Comparison of ENCODE assay signal across 14 cellular contexts in the genomic region with DNA sequence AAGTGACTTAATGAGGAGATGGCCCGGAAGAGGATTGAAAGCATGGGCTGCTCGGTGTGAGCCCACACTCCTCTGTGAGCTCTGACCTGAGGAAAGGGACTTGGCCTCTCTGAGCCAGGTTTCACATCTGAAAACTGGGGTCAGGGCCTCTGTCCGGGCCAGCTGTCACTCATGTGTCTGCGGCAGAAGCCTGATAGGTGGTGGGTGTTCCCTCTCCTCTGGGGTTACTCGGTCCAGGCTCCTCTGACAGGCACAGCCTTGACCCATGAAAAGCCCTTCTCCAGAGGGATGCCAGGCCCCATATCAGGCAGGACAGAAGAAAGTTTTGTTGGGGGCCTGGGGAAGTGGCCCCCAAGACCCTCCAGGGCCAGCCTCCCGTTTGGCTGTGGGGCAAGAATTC.
DNase-seq lines count a peak whose midpoint lies in the region; ATAC-seq and TF ChIP-seq lines count a peak whose summit lies in the region.
"Had no signal": no experiment of that assay in that cellular context is flagged by ENCODE, and none has a peak within 500 bp of the region (broad histone marks: within the 10 kb centered on the region; RNA-seq: fewer than 3 reads in every experiment).

No MANE protein-coding gene starts in this region.

- no peak overlapping the region for H2BK20ac ChIP-seq in IMR-90 (ENCODE audit: low read depth, low read length)

- TF ChIP-seq POLR2A in IMR-90 (IDR thresholded peaks at IDR 0.05; ENCODE audit: low read depth, low read length) = no peak

- H3K4me3 Mint-ChIP-seq in GM23338 (no peak overlapping the region; the same call in 2 of the 3 replicates), osteocyte (ENCODE audit: unreplicated experiment) (no peak overlapping the region), Caco-2 (ENCODE audit: unreplicated experiment) (no peak overlapping the region)

- POLR2A ChIA-PET in IMR-90 (lab: Charles Lee; ENCODE audit: unreplicated experiment) (no interaction called here), Caco-2 (lab: Charles Lee) (no interaction called here)

- H2BK120ac ChIP-seq in IMR-90 (ENCODE audit: low read depth, low read length) = peak overlapping the region; percentile 38; the same call in 1 of the 2 replicates

- H3K36me3 Mint-ChIP-seq in GM23338 (ENCODE audit: low read depth) = no peaks in the 10 kb centered on the region
- H3K36me3 Mint-ChIP-seq in osteocyte (ENCODE audit: unreplicated experiment) = no peaks in the 10 kb centered on the region
- H3K36me3 Mint-ChIP-seq in Caco-2 (ENCODE audit: insufficient read depth, unreplicated experiment) = no peaks in the 10 kb centered on the region

- no TSS peak for BruUV-seq in IMR-90 (replicated peaks; lab: Mats Ljungman, UMichigan)
- BruUV-seq in Caco-2 (replicated peaks; lab: Mats Ljungman, UMichigan) = no TSS peak

- H3K36me3 ChIP-seq in GM23338 (ENCODE audit: insufficient read depth) (no peaks in the 10 kb centered on the region), IMR-90 (ENCODE audit: control insufficient read depth, insufficient read depth, low read length) (no peaks in the 10 kb centered on the region), Caco-2 (ENCODE audit: control insufficient read depth, insufficient read depth, low read length) (no peaks in the 10 kb centered on the region)

- H2BK15ac ChIP-seq in IMR-90 (ENCODE audit: low read depth, low read length) = no peak overlapping the region

- no peaks in the 10 kb centered on the region for H3K79me2 ChIP-seq in GM23338 (replicated peaks; ENCODE audit: insufficient read depth)

- ATAC-seq in GM23338 (no peak), IMR-90 (ENCODE audit: low read depth) (no peak)

- no peak overlapping the region for H3K27ac Mint-ChIP-seq in GM23338
- peak overlapping the region; percentile 15 for H3K27ac Mint-ChIP-seq in osteocyte (ENCODE audit: unreplicated experiment)
- H3K27ac Mint-ChIP-seq in Caco-2 (ENCODE audit: unreplicated experiment) = no peak overlapping the region

- no peak overlapping the region for H3K9ac ChIP-seq in IMR-90 (ENCODE audit: low read depth, low read length)

- no peak overlapping the region for H3K23ac ChIP-seq in IMR-90 (ENCODE audit: low read depth, low read length)

- no peak overlapping the region for H3K18ac ChIP-seq in IMR-90 (ENCODE audit: low read depth, low read length)

- no peak overlapping the region for H3K4me3 ChIP-seq in GM23338
- no peak overlapping the region for H3K4me3 ChIP-seq in IMR-90 (ENCODE audit: insufficient read depth, low read depth, low read length)
- no peak overlapping the region for H3K4me3 ChIP-seq in Caco-2 (ENCODE audit: low read depth, low read length)
- H3K4me3 ChIP-seq: GM23248 had no signal

- no peak overlapping the region for H4K5ac ChIP-seq in IMR-90 (ENCODE audit: low read depth, low read length)

- H3K27me3 Mint-ChIP-seq in GM23338 (ENCODE audit: insufficient read depth, low read depth, poor library complexity) (peaks cover 7% of the 10 kb centered on the region), osteocyte (ENCODE audit: unreplicated experiment) (no peaks in the 10 kb centered on the region), Caco-2 (ENCODE audit: insufficient read depth, unreplicated experiment) (no peaks in the 10 kb centered on the region)

- H2BK5ac ChIP-seq in IMR-90 (ENCODE audit: low read depth, low read length, poor library complexity, severe bottlenecking) = peak overlapping the region; percentile 65

- dilution Hi-C loops in IMR-90 (cut with HindIII; ENCODE audit: low sequenced_read_pairs, unreplicated experiment) = no loop called here

- no peaks in the 10 kb centered on the region for H3K9me3 ChIP-seq in IMR-90 (ENCODE audit: control insufficient read depth, insufficient read depth, low read length)
- H3K9me3 ChIP-seq in Caco-2 = 0 out of 2 replicates have a peak, but pooled peaks cover 3% of the 10 kb centered on the region

- H3K4me1 ChIP-seq in GM23338 (ENCODE audit: insufficient read depth) = peaks cover 9% of the 10 kb centered on the region
- H3K4me1 ChIP-seq in IMR-90 (ENCODE audit: control insufficient read depth, insufficient read depth, low read length) = peaks cover 27% of the 10 kb centered on the region
- no peaks in the 10 kb centered on the region for H3K4me1 ChIP-seq in Caco-2

- no peak overlapping the region for H3K14ac ChIP-seq in IMR-90 (replicated peaks; ENCODE audit: low read depth, low read length)

- H4K91ac ChIP-seq in IMR-90 (ENCODE audit: insufficient read depth, low read depth, low read length) = peak overlapping the region; percentile 78; the same call in 1 of the 2 replicates

- no peak for TF ChIP-seq RAD21 in IMR-90 (IDR thresholded peaks at IDR 0.05; ENCODE audit: low read length)

- H3K27ac ChIP-seq in GM23338 (ENCODE audit: low read depth) (0 out of 2 replicates have a peak overlapping the region, but pooled peaks have one; percentile 39), IMR-90 (ENCODE audit: insufficient read depth, low read length) (no peak overlapping the region)
- H3K27ac ChIP-seq: GM23248 had no signal

- H3K9me2 ChIP-seq in GM23338 (ENCODE audit: insufficient read depth) = no peaks in the 10 kb centered on the region

- no peaks in the 10 kb centered on the region for H3K9me3 Mint-ChIP-seq in GM23338
- H3K9me3 Mint-ChIP-seq in osteocyte (ENCODE audit: unreplicated experiment) = no peaks in the 10 kb centered on the region
- H3K9me3 Mint-ChIP-seq in Caco-2 (ENCODE audit: unreplicated experiment) = no peaks in the 10 kb centered on the region

- CTCF ChIA-PET in IMR-90 (lab: Yijun Ruan, JAX) (interaction anchor here (0.6 kb wide), 1 partner anchor 440 kb away, joined by 3 read pairs; no protein-coding TSS in a partner anchor), Caco-2 (lab: Charles Lee) (no interaction called here)

- H2AFZ ChIP-seq in GM23338 (no peak overlapping the region), IMR-90 (replicated peaks; ENCODE audit: low read length, poor library complexity) (peak overlapping the region; percentile 45)

- in situ Hi-C loops in IMR-90 (cut with MboI; ENCODE audit: low sequenced_read_pairs) = no loop called here

- peak overlapping the region; percentile 96 for H3K4ac ChIP-seq in IMR-90 (ENCODE audit: low read depth, low read length)

- H3K56ac ChIP-seq in IMR-90 (ENCODE audit: extremely low read depth, insufficient read depth, low read length) = no peak overlapping the region

- intact Hi-C loops in IMR-90 (cut with micrococcal nuclease) (loop anchor here (2.0 kb wide), 1 partner anchor 70 kb away; no protein-coding TSS in a partner anchor), Caco-2 (cut with micrococcal nuclease; ENCODE audit: unreplicated experiment) (no loop called here)

- peak overlapping the region; percentile 57 for H2AK9ac ChIP-seq in IMR-90 (replicated peaks; ENCODE audit: low read depth, low read length, poor library complexity)

- 100% methylated on average over 1 of the region's 6 CpGs; no CpG with 5 or more reads in 1 of the 2 experiments for WGBS in IMR-90 (ENCODE audit: extremely low coverage in 2 of 2, insufficient read length in 1 of 2), 2 experiments

- peaks cover 4 to 14% of the 10 kb centered on the region in 2 experiments; a peak in 3 of 4 replicates for H3K79me1 ChIP-seq in IMR-90 (ENCODE audit: low read depth in 1 of 2, low read length in 2 of 2)

- TF ChIP-seq CTCF in GM23338 (conservative IDR thresholded peaks at IDR 0.05; ENCODE audit: low read depth in 2 of 2) = no peak
- no peak for TF ChIP-seq CTCF in IMR-90 (conservative IDR thresholded peaks at IDR 0.05; ENCODE audit: low read depth, low read length)
- no peak for TF ChIP-seq CTCF in osteocyte (IDR thresholded peaks at IDR 0.05)
- TF ChIP-seq CTCF in Caco-2 (IDR thresholded peaks at IDR 0.05; ENCODE audit: insufficient read depth in 1 of 2, low read depth in 1 of 2, low read length in 1 of 2, severe bottlenecking in 1 of 2, unreplicated experiment in 1 of 2) = no peak

- peaks cover 31% of the 10 kb centered on the region for H3K4me1 Mint-ChIP-seq in GM23338
- peaks cover 55% of the 10 kb centered on the region for H3K4me1 Mint-ChIP-seq in osteocyte (ENCODE audit: unreplicated experiment)
- H3K4me1 Mint-ChIP-seq in Caco-2 (ENCODE audit: low read depth, unreplicated experiment) = peaks cover 7% of the 10 kb centered on the region

- H3K4me2 ChIP-seq in GM23338 (no peak overlapping the region), IMR-90 (ENCODE audit: low read depth, low read length) (no peak overlapping the region)

- DNase-seq in GM23338 (ENCODE audit: low spot score) = no peak
- DNase-seq in IMR-90 = no peak
- peak; percentile 43 for DNase-seq in ecto neural progenitor cell (ENCODE audit: low spot score)
- DNase-seq in osteocyte (ENCODE audit: extremely low spot score, unreplicated experiment) = no peak
- DNase-seq in ureter (ENCODE audit: low spot score) = no peak
- no peak for DNase-seq in retina
- DNase-seq in Caco-2 = no peak
- DNase-seq: EL, GM23248, Kasumi-1, NCI-H1105 treated with DMSO at 0.1 percent for 48 hours, NCI-H1930, NCI-H2171, NCI-H510A treated with DMSO at 0.1 percent for 48 hours had no signal

- H3F3A ChIP-seq in GM23338 (replicated peaks; ENCODE audit: low read depth) = 0 out of 2 replicates have a peak, but pooled peaks cover 4% of the 10 kb centered on the region

- H4K20me1 ChIP-seq in GM23338 (replicated peaks; ENCODE audit: insufficient read depth) = no peaks in the 10 kb centered on the region
- no peaks in the 10 kb centered on the region for H4K20me1 ChIP-seq in IMR-90 (ENCODE audit: insufficient read depth, low read length)

- peaks cover 7% of the 10 kb centered on the region for H3K9me1 ChIP-seq in IMR-90 (ENCODE audit: insufficient read depth, low read length)

- peak overlapping the region in 1 of 2 experiments; percentile 21; a peak in 1 of 4 replicates for H4K8ac ChIP-seq in IMR-90 (ENCODE audit: low read depth in 2 of 2, low read length in 2 of 2)

- H3K27me3 ChIP-seq in GM23338 (ENCODE audit: insufficient read depth) (no peaks in the 10 kb centered on the region), IMR-90 (ENCODE audit: control insufficient read depth, insufficient read depth, low read length) (no peaks in the 10 kb centered on the region), Caco-2 (replicated peaks; ENCODE audit: control insufficient read depth, insufficient read depth, low read length) (no peaks in the 10 kb centered on the region)

- H2AK5ac ChIP-seq in IMR-90 (ENCODE audit: low read depth, low read length) = peak overlapping the region; percentile 96

TF ChIP-seq in GM23338, 12 proteins besides CTCF, POLR2A, EP300 and RAD21:
- TF ChIP-seq ZNF331 (CRISPR knock-in tag; IDR thresholded peaks at IDR 0.05; ENCODE audit: low read depth) (no peak), NANOG (IDR thresholded peaks at IDR 0.05; ENCODE audit: borderline replicate concordance) (no peak), ZNF114 (CRISPR knock-in tag; IDR thresholded peaks at IDR 0.05) (no peak), CREB1 (CRISPR knock-in tag; IDR thresholded peaks at IDR 0.05; ENCODE audit: low read depth) (no peak), POLR2AphosphoS5 (IDR thresholded peaks at IDR 0.05; ENCODE audit: low read depth) (no peak)
TF ChIP-seq in GM23338: peak in this region for 0.

TF ChIP-seq in IMR-90, 13 proteins besides CTCF, POLR2A, EP300 and RAD21 (continues in another document):
- TF ChIP-seq MAFK (IDR thresholded peaks at IDR 0.05; ENCODE audit: low read depth, low read length) (no peak), CHD1 (IDR thresholded peaks at IDR 0.05; ENCODE audit: low read depth, low read length) (no peak)
